In the genomic region with DNA sequence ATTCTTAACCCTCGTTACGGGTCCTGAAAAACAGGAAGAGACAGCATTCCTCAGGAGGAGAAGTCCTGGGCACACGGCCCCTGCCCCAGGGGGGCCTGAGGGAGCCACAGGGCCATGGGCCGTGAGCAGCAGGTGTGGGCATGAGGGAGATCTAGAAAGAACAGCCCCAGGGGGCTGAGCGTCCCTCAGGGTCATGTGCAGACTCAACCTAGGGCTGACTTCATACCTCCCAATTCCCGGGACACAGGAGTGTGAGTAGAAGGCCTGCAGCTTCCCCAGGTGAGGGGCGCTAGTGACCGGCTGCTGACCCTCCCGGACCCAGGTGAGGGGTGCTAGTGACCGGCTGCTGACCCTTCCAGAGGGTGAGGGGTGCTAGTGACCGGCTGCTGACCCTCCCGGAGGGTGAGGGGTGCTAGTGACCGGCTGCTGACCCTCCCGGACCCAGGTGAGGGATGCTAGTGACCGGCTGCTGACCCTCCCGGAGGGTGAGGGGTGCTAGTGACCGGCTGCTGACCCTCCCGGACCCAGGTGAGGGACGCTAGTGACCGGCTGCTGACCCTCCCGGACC, we compare ENCODE assay signal across 23 cellular contexts. TPM values are rescaled to one million over a fixed set of nuclear protein-coding genes. Genes with fewer than 3 reads are reported as not detected.
"Had no signal": no experiment of that assay in that cellular context is flagged by ENCODE, and none has a peak within 500 bp of the region (broad histone marks: within the 10 kb centered on the region; RNA-seq: fewer than 3 reads in every experiment).

No MANE protein-coding gene starts in this region.

- ATAC-seq: activated CD8-positive, alpha-beta T cell treated with anti-CD3 and anti-CD28 coated beads, Interleukin-2, amount 10 ng/mL, durations not matched to agents 7 days and 5 days had no signal

- H3K9me3 Mint-ChIP-seq: activated naive CD8-positive, alpha-beta T cell treated with anti-CD3 and anti-CD28 coated beads, Interleukin-2, amount 10 ng/mL, durations not matched to agents 7 days and 5 days had no signal

- H3K27ac ChIP-seq: adrenal gland, Peyer's patch had no signal

- H3K4me1 ChIP-seq: adrenal gland, Peyer's patch had no signal

- DNase-seq: activated CD4-positive, alpha-beta T cell treated with anti-CD3 and anti-CD28 coated beads for 48 hours; activated CD4-positive, alpha-beta T cell treated with anti-CD3 and anti-CD28 coated beads, Interleukin-2, amount 50 U/mL, for 4 hours; activated CD4-positive, CD25-positive, alpha-beta regulatory T cell treated with anti-CD3 and anti-CD28 coated beads, Interleukin-2, amount 50 U/mL, for 72 hours; activated CD8-positive, alpha-beta memory T cell treated with anti-CD3 and anti-CD28 coated beads, Interleukin-2, amount 50 U/mL, for 48 hours; activated CD8-positive, alpha-beta T cell treated with anti-CD3 and anti-CD28 coated beads, Interleukin-2, amount 10 ng/mL, durations not matched to agents 7 days and 5 days; activated naive CD4-positive, alpha-beta T cell treated with anti-CD3 and anti-CD28 coated beads, Interleukin-2, amount 50 U/mL, for 16 hours; activated naive CD8-positive, alpha-beta T cell treated with anti-CD3 and anti-CD28 coated beads, Interleukin-2, amount 10 ng/mL, durations not matched to agents 7 days and 5 days; activated T-cell treated with anti-CD3 and anti-CD28 coated beads, Interleukin-2, amount 50 U/mL, for 1 hour; adrenal gland; anterior cingulate cortex; Karpas-422; MM.1S; NCI-H1105; NCI-H1436 treated with DMSO at 0.1 percent for 48 hours; NCI-H187; NCI-H2081 treated with DMSO at 0.1 percent for 48 hours; NCI-H446; NCI-H524; Peyer's patch; SHP77 treated with DMSO at 0.1 percent for 48 hours had no signal

- H3K4me3 Mint-ChIP-seq: activated CD8-positive, alpha-beta T cell treated with anti-CD3 and anti-CD28 coated beads, Interleukin-2, amount 10 ng/mL, durations not matched to agents 7 days and 5 days; activated naive CD8-positive, alpha-beta T cell treated with anti-CD3 and anti-CD28 coated beads, Interleukin-2, amount 10 ng/mL, durations not matched to agents 7 days and 5 days; T-helper 1 cell treated with Interleukin-12 subunit alpha and Interleukin-12 subunit beta and Interleukin-4 antibody, amounts not matched to agents 30 μg/mL and 1 μg/mL, for 36 hours had no signal

- H3K4me1 Mint-ChIP-seq: activated naive CD8-positive, alpha-beta T cell treated with anti-CD3 and anti-CD28 coated beads, Interleukin-2, amount 10 ng/mL, durations not matched to agents 7 days and 5 days had no signal

- H3K27ac Mint-ChIP-seq: activated CD8-positive, alpha-beta T cell treated with anti-CD3 and anti-CD28 coated beads, Interleukin-2, amount 10 ng/mL, durations not matched to agents 7 days and 5 days; activated naive CD8-positive, alpha-beta T cell treated with anti-CD3 and anti-CD28 coated beads, Interleukin-2, amount 10 ng/mL, durations not matched to agents 7 days and 5 days; T-helper 1 cell treated with Interleukin-12 subunit alpha and Interleukin-12 subunit beta and Interleukin-4 antibody, amounts not matched to agents 30 μg/mL and 1 μg/mL, for 36 hours had no signal

- H3K27me3 Mint-ChIP-seq: activated naive CD8-positive, alpha-beta T cell treated with anti-CD3 and anti-CD28 coated beads, Interleukin-2, amount 10 ng/mL, durations not matched to agents 7 days and 5 days had no signal

- H3K36me3 ChIP-seq: adrenal gland, Peyer's patch had no signal

- H3K27me3 ChIP-seq: adrenal gland, Peyer's patch had no signal

- H3K36me3 Mint-ChIP-seq: activated naive CD8-positive, alpha-beta T cell treated with anti-CD3 and anti-CD28 coated beads, Interleukin-2, amount 10 ng/mL, durations not matched to agents 7 days and 5 days had no signal

- H3K4me3 ChIP-seq: adrenal gland, Peyer's patch had no signal

RNA-seq across cellular contexts. Expression of a gene that starts 35.1 kb away (rescaled TPM):
- total RNA-seq: activated CD8-positive, alpha-beta T cell treated with anti-CD3 and anti-CD28 coated beads, Interleukin-2, amount 10 ng/mL, durations not matched to agents 7 days and 5 days; activated naive CD8-positive, alpha-beta T cell treated with anti-CD3 and anti-CD28 coated beads, Interleukin-2, amount 10 ng/mL, durations not matched to agents 7 days and 5 days; cardiac septum; SK-MEL-5 had no signal

RNA-seq across cellular contexts. Expression of a gene that starts 46.5 kb away (rescaled TPM):
- total RNA-seq: activated CD8-positive, alpha-beta T cell treated with anti-CD3 and anti-CD28 coated beads, Interleukin-2, amount 10 ng/mL, durations not matched to agents 7 days and 5 days; activated naive CD8-positive, alpha-beta T cell treated with anti-CD3 and anti-CD28 coated beads, Interleukin-2, amount 10 ng/mL, durations not matched to agents 7 days and 5 days; adrenal gland; Peyer's patch; SK-MEL-5 had no signal
